Comparison of ENCODE assay signal across 32 cellular contexts in the genomic region with DNA sequence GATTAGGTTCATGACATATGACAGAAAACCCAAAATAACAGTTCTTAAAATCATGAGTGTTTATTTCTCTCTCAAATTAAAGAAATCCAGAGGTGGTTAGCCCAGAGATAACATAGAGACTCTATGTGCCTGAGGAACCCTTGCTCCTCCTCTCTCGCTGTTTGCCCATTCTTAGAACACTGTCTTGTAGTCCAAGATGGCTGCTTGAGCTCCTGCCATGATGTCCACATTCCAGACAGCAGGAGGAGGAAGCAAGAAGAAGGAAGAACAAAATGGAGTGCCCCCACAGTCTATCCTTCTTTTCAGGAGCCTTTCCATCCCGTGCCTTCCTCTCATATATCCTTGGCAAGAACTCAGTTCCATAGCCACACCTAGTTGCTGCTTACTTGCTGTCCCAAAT. TPM values are rescaled to one million over a fixed set of nuclear protein-coding genes. Genes with fewer than 3 reads are reported as not detected.
"Had no signal": no experiment of that assay in that cellular context is flagged by ENCODE, and none has a peak within 500 bp of the region (broad histone marks: within the 10 kb centered on the region; RNA-seq: fewer than 3 reads in every experiment).

No MANE protein-coding gene starts in this region.

- H3K27ac ChIP-seq: body of pancreas, VCaP had no signal

- H3K4me3 ChIP-seq: body of pancreas, MG63 had no signal

- H3K36me3 ChIP-seq: MG63 had no signal

- H3K9me3 Mint-ChIP-seq: activated B cell treated with CpG ODN at 0.5 μM for 24 hours; activated CD4-positive, alpha-beta memory T cell treated with anti-CD3 and anti-CD28 coated beads for 36 hours; activated naive CD8-positive, alpha-beta T cell treated with anti-CD3 and anti-CD28 coated beads for 36 hours; activated T-helper 17 cell treated with anti-CD3 and anti-CD28 coated beads, Interleukin-2, amount 50 U/mL, for 72 hours had no signal

- H3K4me1 ChIP-seq: body of pancreas had no signal

- H3K27ac Mint-ChIP-seq: activated B cell treated with CpG ODN at 0.5 μM for 24 hours; activated CD4-positive, alpha-beta memory T cell treated with anti-CD3 and anti-CD28 coated beads for 36 hours; activated CD8-positive, alpha-beta memory T cell treated with anti-CD3 and anti-CD28 coated beads, Interleukin-2, amount 10 ng/mL, durations not matched to agents 7 days and 5 days; activated naive CD8-positive, alpha-beta T cell treated with anti-CD3 and anti-CD28 coated beads for 36 hours; activated T-cell treated with anti-CD3 and anti-CD28 coated beads, Interleukin-2, amount 50 U/mL, for 72 hours; activated T-helper 17 cell treated with anti-CD3 and anti-CD28 coated beads, Interleukin-2, amount 50 U/mL, for 72 hours had no signal

- H3K4me1 Mint-ChIP-seq: activated B cell treated with CpG ODN at 0.5 μM for 24 hours; activated CD8-positive, alpha-beta memory T cell treated with anti-CD3 and anti-CD28 coated beads, Interleukin-2, amount 10 ng/mL, durations not matched to agents 7 days and 5 days; activated T-helper 17 cell treated with anti-CD3 and anti-CD28 coated beads, Interleukin-2, amount 50 U/mL, for 72 hours had no signal

- H3K4me3 Mint-ChIP-seq: activated B cell treated with CpG ODN at 0.5 μM for 24 hours; activated CD4-positive, alpha-beta memory T cell treated with anti-CD3 and anti-CD28 coated beads for 36 hours; activated CD8-positive, alpha-beta memory T cell treated with anti-CD3 and anti-CD28 coated beads, Interleukin-2, amount 10 ng/mL, durations not matched to agents 7 days and 5 days; activated naive CD8-positive, alpha-beta T cell treated with anti-CD3 and anti-CD28 coated beads for 36 hours; activated T-cell treated with anti-CD3 and anti-CD28 coated beads, Interleukin-2, amount 50 U/mL, for 72 hours; activated T-helper 17 cell treated with anti-CD3 and anti-CD28 coated beads, Interleukin-2, amount 50 U/mL, for 72 hours had no signal

- H3K27me3 ChIP-seq: body of pancreas, MG63 had no signal

- H3K36me3 Mint-ChIP-seq: activated CD4-positive, alpha-beta memory T cell treated with anti-CD3 and anti-CD28 coated beads for 36 hours; activated CD8-positive, alpha-beta memory T cell treated with anti-CD3 and anti-CD28 coated beads, Interleukin-2, amount 10 ng/mL, durations not matched to agents 7 days and 5 days; activated naive CD8-positive, alpha-beta T cell treated with anti-CD3 and anti-CD28 coated beads for 36 hours had no signal

- H3K27me3 Mint-ChIP-seq: activated CD4-positive, alpha-beta memory T cell treated with anti-CD3 and anti-CD28 coated beads for 36 hours had no signal

- H3K9me3 ChIP-seq: body of pancreas, MG63 had no signal

- DNase-seq: activated B cell treated with CpG ODN at 0.5 μM for 24 hours; activated CD4-positive, alpha-beta memory T cell treated with anti-CD3 and anti-CD28 coated beads for 36 hours; activated CD4-positive, alpha-beta T cell treated with anti-CD3 and anti-CD28 coated beads for 4 hours; activated CD4-positive, alpha-beta T cell treated with anti-CD3 and anti-CD28 coated beads, Interleukin-2, amount 50 U/mL, for 1 hour; activated CD4-positive, CD25-positive, alpha-beta regulatory T cell treated with anti-CD3 and anti-CD28 coated beads, Interleukin-2, amount 50 U/mL, for 72 hours; activated CD8-positive, alpha-beta memory T cell treated with anti-CD3 and anti-CD28 coated beads for 24 hours; activated CD8-positive, alpha-beta memory T cell treated with anti-CD3 and anti-CD28 coated beads, Interleukin-2, amount 10 ng/mL, durations not matched to agents 7 days and 5 days; activated CD8-positive, alpha-beta memory T cell treated with anti-CD3 and anti-CD28 coated beads, Interleukin-2, amount 50 U/mL, for 48 hours; activated effector memory CD4-positive, alpha-beta T cell treated with anti-CD3 and anti-CD28 coated beads, Interleukin-2, amount 50 U/mL, for 16 hours; activated naive CD4-positive, alpha-beta T cell; activated naive CD4-positive, alpha-beta T cell treated with anti-CD3 and anti-CD28 coated beads, Interleukin-2, amount 50 U/mL, for 16 hours; activated naive CD8-positive, alpha-beta T cell treated with anti-CD3 and anti-CD28 coated beads for 36 hours; activated T-cell treated with anti-CD3 and anti-CD28 coated beads, Interleukin-2, amount 50 U/mL, for 72 hours; amniotic stem cell; body of pancreas; central memory CD4-positive, alpha-beta T cell; KG1; NCI-H1048; NCI-H1436; NCI-H1930; NCI-H510A; NCI-H526; NCI-H748 treated with DMSO at 0.1 percent for 48 hours; NK-92 treated with Interleukin-12 subunit alpha and Interleukin-12 subunit beta, amount 100 ng/mL, for 24 hours; Right ventricle myocardium superior; SW 1271; T-helper 1 cell; T-helper 2 cell; T-helper 9 cell had no signal

RNA-seq across cellular contexts. Expression of a gene that starts 13.9 kb away (rescaled TPM):
- total RNA-seq: activated B cell treated with CpG ODN at 0.5 μM for 24 hours; activated CD4-positive, alpha-beta memory T cell treated with anti-CD3 and anti-CD28 coated beads for 36 hours; activated naive CD8-positive, alpha-beta T cell treated with anti-CD3 and anti-CD28 coated beads for 36 hours had no signal
